9 cellular contexts compared by ENCODE assay signal in genomic region chr3:171829841-171830559, GRCh38. TPM values are rescaled to one million over a fixed set of nuclear protein-coding genes. Genes with fewer than 3 reads are reported as not detected.
DNase-seq lines count a peak whose midpoint lies in the region; ATAC-seq and TF ChIP-seq lines count a peak whose summit lies in the region.
"Had no signal": no experiment of that assay in that cellular context is flagged by ENCODE, and none has a peak within 500 bp of the region (broad histone marks: within the 10 kb centered on the region; RNA-seq: fewer than 3 reads in every experiment).

No MANE protein-coding gene starts in this region.

- H3K27ac Mint-ChIP-seq in stimulated activated effector memory CD8-positive, alpha-beta T cell treated with anti-CD3 and anti-CD28 coated beads, Interleukin-12 subunit alpha, Interleukin-12 subunit beta, amount 100 ng/mL, for 72 hours, result no peak overlapping the region
- H3K27ac Mint-ChIP-seq: stimulated activated naive CD8-positive, alpha-beta T cell treated with anti-CD3 and anti-CD28 coated beads, Interleukin-15, Interleukin-2, amounts not matched to agents 100 ng/mL and 50 ng/mL, for 24 hours had no signal

- H3K4me3 Mint-ChIP-seq in stimulated activated effector memory CD8-positive, alpha-beta T cell treated with anti-CD3 and anti-CD28 coated beads, Interleukin-12 subunit alpha, Interleukin-12 subunit beta, amount 100 ng/mL, for 72 hours, result no peak overlapping the region
- H3K4me3 Mint-ChIP-seq: stimulated activated naive CD8-positive, alpha-beta T cell treated with anti-CD3 and anti-CD28 coated beads, Interleukin-15, Interleukin-2, amounts not matched to agents 100 ng/mL and 50 ng/mL, for 24 hours had no signal

- no peaks in the 10 kb centered on the region for H3K9me3 ChIP-seq in body of pancreas

- H3K27ac ChIP-seq in body of pancreas, result peak overlapping the region in 1 of 4 donors; percentile 23

- TF ChIP-seq CTCF in body of pancreas (IDR thresholded peaks at IDR 0.05), result peak; percentile 32 to 77 (median 66)

- H3K4me1 ChIP-seq in body of pancreas, result peaks cover 35% of the 10 kb centered on the region

- H3K4me1 Mint-ChIP-seq in stimulated activated effector memory CD8-positive, alpha-beta T cell treated with anti-CD3 and anti-CD28 coated beads, Interleukin-12 subunit alpha, Interleukin-12 subunit beta, amount 100 ng/mL, for 72 hours, result peaks cover 35% of the 10 kb centered on the region

- H3K9me3 Mint-ChIP-seq in stimulated activated effector memory CD8-positive, alpha-beta T cell treated with anti-CD3 and anti-CD28 coated beads, Interleukin-12 subunit alpha, Interleukin-12 subunit beta, amount 100 ng/mL, for 72 hours, result no peaks in the 10 kb centered on the region
- H3K9me3 Mint-ChIP-seq: stimulated activated naive CD8-positive, alpha-beta T cell treated with anti-CD3 and anti-CD28 coated beads, Interleukin-15, Interleukin-2, amounts not matched to agents 100 ng/mL and 50 ng/mL, for 24 hours had no signal

- intact Hi-C loops in body of pancreas (cut with DNase I), result no loop called here

- H3K36me3 ChIP-seq in body of pancreas (replicated peaks in 1 of 2; ENCODE audit: insufficient read depth in 1 of 2, low read depth in 2 of 2), result no peaks in the 10 kb centered on the region

- peak; percentile 36 for DNase-seq in NCI-H2029 (lab: John Stamatoyannopoulos, UW)
- no peak for DNase-seq in NCI-H2029 treated with DMSO at 0.1 percent for 48 hours (lab: John Stamatoyannopoulos, UW)
- peak; percentile 92 for DNase-seq in NCI-H69 (lab: John Stamatoyannopoulos, UW)
- DNase-seq in body of pancreas, result peak; percentile 73 to 82 (median 80)
- peak; percentile 79 for DNase-seq in iPS-NIHi11 (ENCODE audit: low spot score)
- DNase-seq in stimulated activated effector memory CD8-positive, alpha-beta T cell treated with anti-CD3 and anti-CD28 coated beads, Interleukin-12 subunit alpha, Interleukin-12 subunit beta, amount 100 ng/mL, for 72 hours (ENCODE audit: low spot score in 2 of 2), result no peak
- DNase-seq in activated T-cell treated with anti-CD3 and anti-CD28 coated beads, Interleukin-2, amount 50 U/mL, for 1 hour, result no peak

- H3K4me3 ChIP-seq in body of pancreas, result no peak overlapping the region

- TF ChIP-seq POLR2A in body of pancreas (IDR thresholded peaks at IDR 0.05), result no peak

- 7 to 10% methylated on average over 6 of the region's 6 CpGs for WGBS in body of pancreas, 2 donors

- H3K36me3 Mint-ChIP-seq in stimulated activated effector memory CD8-positive, alpha-beta T cell treated with anti-CD3 and anti-CD28 coated beads, Interleukin-12 subunit alpha, Interleukin-12 subunit beta, amount 100 ng/mL, for 72 hours, result no peaks in the 10 kb centered on the region

- peak; percentile 65 for ATAC-seq in HG02981 (IDR thresholded peaks at IDR 0.05; ENCODE audit: unreplicated experiment)
- peak; percentile 83 for ATAC-seq in body of pancreas
- peak; percentile 47 for ATAC-seq in stimulated activated effector memory CD8-positive, alpha-beta T cell treated with anti-CD3 and anti-CD28 coated beads, Interleukin-12 subunit alpha, Interleukin-12 subunit beta, amount 100 ng/mL, for 72 hours

- no peaks in the 10 kb centered on the region for H3K27me3 ChIP-seq in body of pancreas

RNA-seq across cellular contexts. Expression of gene TMEM212, which starts 13.1 kb away (rescaled TPM):
- not detected for total RNA-seq in body of pancreas

RNA-seq across cellular contexts. Expression of gene PLD1, which starts 19.7 kb away (rescaled TPM):
- 10 to 100 TPM; 60.4 to 96.2 TPM for total RNA-seq in body of pancreas

Comparison
In these comparisons a context has a peak if more than half of its experiments do, and no peak if none do; other contexts are left out.
1. DNase-seq: peak in NCI-H2029 (single experiment), NCI-H69 (single experiment), body of pancreas (4 of 4) and iPS-NIHi11 (single experiment); none in NCI-H2029 treated with DMSO at 0.1 percent for 48 hours (single experiment), stimulated activated effector memory CD8-positive, alpha-beta T cell treated with anti-CD3 and anti-CD28 coated beads, Interleukin-12 subunit alpha, Interleukin-12 subunit beta, amount 100 ng/mL, for 72 hours (0 of 2) and activated T-cell treated with anti-CD3 and anti-CD28 coated beads, Interleukin-2, amount 50 U/mL, for 1 hour (single experiment).
2. Peak in every context shown above with its lines, with median percentiles within 50 percentile points of each other: ATAC-seq.